ENCODE assay signal across 1 cellular context in the genomic region with DNA sequence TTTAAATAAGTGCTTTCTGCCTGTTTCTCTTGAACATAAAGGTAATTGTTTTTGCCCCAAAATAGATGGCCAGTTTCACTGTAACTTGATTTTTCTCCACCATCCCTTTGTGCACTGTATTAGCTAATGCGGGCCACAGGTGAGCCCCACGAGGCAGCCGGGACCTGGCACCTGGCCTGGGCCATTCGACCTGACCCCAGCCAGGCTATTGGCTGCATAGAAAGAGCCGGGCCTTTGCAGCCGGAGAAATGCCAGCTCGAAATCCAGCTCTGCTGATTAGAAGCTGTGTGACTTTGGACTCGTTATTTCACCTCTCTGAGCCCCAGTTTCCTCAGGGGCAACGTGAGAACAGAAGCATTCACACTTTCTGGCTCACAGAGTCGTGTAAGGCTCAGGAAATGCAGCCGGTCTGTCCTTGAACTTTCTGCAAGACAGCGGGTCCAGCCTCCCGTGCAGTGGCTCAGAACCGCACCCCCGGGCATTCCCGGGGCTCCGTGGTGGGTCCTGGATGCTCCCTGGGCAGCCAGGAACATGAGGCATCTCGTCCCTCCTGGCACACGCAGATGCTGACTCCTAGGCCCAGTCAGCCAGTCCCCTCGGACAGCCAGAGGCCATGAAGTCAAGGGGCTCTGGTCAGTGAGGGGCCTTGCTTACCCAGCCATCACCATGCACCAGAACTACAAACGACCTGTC.
TF ChIP-seq lines count a peak whose summit lies in the region.

No MANE protein-coding gene starts in this region.

TF ChIP-seq in HepG2, 621 proteins besides CTCF, POLR2A, EP300 and RAD21:
- TF ChIP-seq, protein P1, sequence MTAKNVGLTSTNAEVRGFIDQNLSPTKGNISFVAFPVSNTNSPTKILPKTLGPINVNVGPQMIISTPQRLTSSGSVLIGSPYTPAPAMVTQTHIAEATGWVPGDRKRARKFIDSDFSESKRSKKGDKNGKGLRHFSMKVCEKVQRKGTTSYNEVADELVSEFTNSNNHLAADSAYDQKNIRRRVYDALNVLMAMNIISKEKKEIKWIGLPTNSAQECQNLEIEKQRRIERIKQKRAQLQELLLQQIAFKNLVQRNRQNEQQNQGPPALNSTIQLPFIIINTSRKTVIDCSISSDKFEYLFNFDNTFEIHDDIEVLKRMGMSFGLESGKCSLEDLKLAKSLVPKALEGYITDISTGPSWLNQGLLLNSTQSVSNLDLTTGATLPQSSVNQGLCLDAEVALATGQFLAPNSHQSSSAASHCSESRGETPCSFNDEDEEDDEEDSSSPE (CRISPR knock-in tag; IDR thresholded peaks at IDR 0.05) = no peak
- TF ChIP-seq EED (CRISPR knock-in tag; IDR thresholded peaks at IDR 0.05) (no peak), ZNF768 (CRISPR knock-in tag; IDR thresholded peaks at IDR 0.05) (0 out of 2 replicates have a peak, but pooled peaks have one; percentile 35), ZNF260 (CRISPR knock-in tag; IDR thresholded peaks at IDR 0.05; ENCODE audit: borderline replicate concordance, low read depth) (no peak)
- TF ChIP-seq, protein P2, sequence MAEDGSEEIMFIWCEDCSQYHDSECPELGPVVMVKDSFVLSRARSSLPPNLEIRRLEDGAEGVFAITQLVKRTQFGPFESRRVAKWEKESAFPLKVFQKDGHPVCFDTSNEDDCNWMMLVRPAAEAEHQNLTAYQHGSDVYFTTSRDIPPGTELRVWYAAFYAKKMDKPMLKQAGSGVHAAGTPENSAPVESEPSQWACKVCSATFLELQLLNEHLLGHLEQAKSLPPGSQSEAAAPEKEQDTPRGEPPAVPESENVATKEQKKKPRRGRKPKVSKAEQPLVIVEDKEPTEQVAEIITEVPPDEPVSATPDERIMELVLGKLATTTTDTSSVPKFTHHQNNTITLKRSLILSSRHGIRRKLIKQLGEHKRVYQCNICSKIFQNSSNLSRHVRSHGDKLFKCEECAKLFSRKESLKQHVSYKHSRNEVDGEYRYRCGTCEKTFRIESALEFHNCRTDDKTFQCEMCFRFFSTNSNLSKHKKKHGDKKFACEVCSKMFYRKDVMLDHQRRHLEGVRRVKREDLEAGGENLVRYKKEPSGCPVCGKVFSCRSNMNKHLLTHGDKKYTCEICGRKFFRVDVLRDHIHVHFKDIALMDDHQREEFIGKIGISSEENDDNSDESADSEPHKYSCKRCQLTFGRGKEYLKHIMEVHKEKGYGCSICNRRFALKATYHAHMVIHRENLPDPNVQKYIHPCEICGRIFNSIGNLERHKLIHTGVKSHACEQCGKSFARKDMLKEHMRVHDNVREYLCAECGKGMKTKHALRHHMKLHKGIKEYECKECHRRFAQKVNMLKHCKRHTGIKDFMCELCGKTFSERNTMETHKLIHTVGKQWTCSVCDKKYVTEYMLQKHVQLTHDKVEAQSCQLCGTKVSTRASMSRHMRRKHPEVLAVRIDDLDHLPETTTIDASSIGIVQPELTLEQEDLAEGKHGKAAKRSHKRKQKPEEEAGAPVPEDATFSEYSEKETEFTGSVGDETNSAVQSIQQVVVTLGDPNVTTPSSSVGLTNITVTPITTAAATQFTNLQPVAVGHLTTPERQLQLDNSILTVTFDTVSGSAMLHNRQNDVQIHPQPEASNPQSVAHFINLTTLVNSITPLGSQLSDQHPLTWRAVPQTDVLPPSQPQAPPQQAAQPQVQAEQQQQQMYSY (CRISPR knock-in tag; IDR thresholded peaks at IDR 0.05) = no peak
